8 cellular contexts compared by ENCODE assay signal in genomic region chr1:234114648-234115307, GRCh38.
DNase-seq lines count a peak whose midpoint lies in the region; ATAC-seq and TF ChIP-seq lines count a peak whose summit lies in the region.

No MANE protein-coding gene starts in this region.

- no peaks in the 10 kb centered on the region for H3K9me3 ChIP-seq in psoas muscle

- DNase-seq in DMS114 treated with DMSO at 0.1 percent for 48 hours (lab: John Stamatoyannopoulos, UW; ENCODE audit: unreplicated experiment) (peak; percentile 74), HFF-Myc (ENCODE audit: extremely low read depth, low read depth) (peak; percentile 33), NCI-H510A (lab: John Stamatoyannopoulos, UW) (peak; percentile 23), foreskin melanocyte (peak; percentile 27), psoas muscle (no peak), 8988T (no peak)
- DNase-seq in activated T-cell treated with anti-CD3 and anti-CD28 coated beads, Interleukin-2, amount 50 U/mL, for 48 hours = peak; percentile 21 to 27
- DNase-seq in activated CD8-positive, alpha-beta memory T cell treated with anti-CD3 and anti-CD28 coated beads, Interleukin-2, amount 50 U/mL, for 48 hours = no peak

- no peak overlapping the region for H3K27ac ChIP-seq in psoas muscle

- ATAC-seq in psoas muscle = peak in 3 of 4 donors; percentile 49 to 66 (median 60)

- no peaks in the 10 kb centered on the region for H3K36me3 ChIP-seq in psoas muscle (ENCODE audit: insufficient read depth in 1 of 2, low read depth in 1 of 2)

- H3K4me3 ChIP-seq in HFF-Myc (replicated peaks; ENCODE audit: low read depth, low read length) = no peak overlapping the region
- no peak overlapping the region for H3K4me3 ChIP-seq in psoas muscle

- intact Hi-C loops in psoas muscle (cut with DNase I) = loop anchor here in 1 of 2 donors (1.0 kb wide), 1 partner anchor 195 kb away; no protein-coding TSS in a partner anchor

- 16 to 20% (median 16%) methylated on average over 11 of the region's 11 CpGs for WGBS in psoas muscle, 3 donors

- TF ChIP-seq CTCF in HFF-Myc (IDR thresholded peaks at IDR 0.05; ENCODE audit: low read depth, low read length, missing control alignments) (peak; percentile 61), psoas muscle (IDR thresholded peaks at IDR 0.05) (peak; percentile 65)

- H3K27me3 ChIP-seq in psoas muscle (ENCODE audit: insufficient read depth in 3 of 3, low read length in 2 of 3) = peaks cover 0 to 12% (median 2%) of the 10 kb centered on the region in 3 donors

- H3K4me1 ChIP-seq in psoas muscle = no peaks in the 10 kb centered on the region

Comparison
In these comparisons a context has a peak if more than half of its experiments do, and no peak if none do; other contexts are left out.
1. DNase-seq: peak in DMS114 treated with DMSO at 0.1 percent for 48 hours (single experiment), HFF-Myc (single experiment), NCI-H510A (single experiment), activated T-cell treated with anti-CD3 and anti-CD28 coated beads, Interleukin-2, amount 50 U/mL, for 48 hours (2 of 2) and foreskin melanocyte (single experiment); none in psoas muscle (0 of 2), activated CD8-positive, alpha-beta memory T cell treated with anti-CD3 and anti-CD28 coated beads, Interleukin-2, amount 50 U/mL, for 48 hours (single experiment) and 8988T (single experiment).